11 cellular contexts compared by ENCODE assay signal in genomic region chr2:100106460-100106859, GRCh38. TPM values are rescaled to one million over a fixed set of nuclear protein-coding genes. Genes with fewer than 3 reads are reported as not detected.
DNase-seq lines count a peak whose midpoint lies in the region; ATAC-seq and TF ChIP-seq lines count a peak whose summit lies in the region.
"Had no signal": no experiment of that assay in that cellular context is flagged by ENCODE, and none has a peak within 500 bp of the region (broad histone marks: within the 10 kb centered on the region; RNA-seq: fewer than 3 reads in every experiment).

No MANE protein-coding gene starts in this region.

- H3K9ac ChIP-seq in ES-I3 (ENCODE audit: low read depth, low read length) = peak overlapping the region; percentile 53; the same call in 1 of the 2 replicates

- H3K4me1 ChIP-seq in ES-I3 (ENCODE audit: insufficient read depth, low read length) (peaks cover 11% of the 10 kb centered on the region), hepatocyte (ENCODE audit: insufficient read depth) (peaks cover 17% of the 10 kb centered on the region)
- H3K4me1 ChIP-seq: adrenal gland, Caco-2 had no signal

- H3K4me2 ChIP-seq in hepatocyte = peak overlapping the region; percentile 95

- ATAC-seq in GM21526 (IDR thresholded peaks at IDR 0.05; ENCODE audit: low FRiP score, unreplicated experiment) = no peak

- H4K20me1 ChIP-seq in hepatocyte (ENCODE audit: insufficient read depth, poor library complexity, severe bottlenecking) = no peaks in the 10 kb centered on the region

- TF ChIP-seq CTCF in hepatocyte (IDR thresholded peaks at IDR 0.05; ENCODE audit: poor library complexity) = no peak

- H3K36me3 ChIP-seq in ES-I3 (ENCODE audit: insufficient read depth, low read length) (no peaks in the 10 kb centered on the region), hepatocyte (replicated peaks; ENCODE audit: insufficient read depth, low read depth) (no peaks in the 10 kb centered on the region)
- H3K36me3 ChIP-seq: adrenal gland had no signal

- WGBS in hepatocyte (ENCODE audit: low lambda C conversion rate, missing lambda C conversion rate) = 29% methylated on average over 9 of the region's 9 CpGs

- no peaks in the 10 kb centered on the region for H3K79me2 ChIP-seq in hepatocyte

- peak overlapping the region; percentile 2 for H3K27ac ChIP-seq in hepatocyte
- H3K27ac ChIP-seq: adrenal gland had no signal

- H3K9me3 ChIP-seq in ES-I3 (ENCODE audit: control insufficient read depth, insufficient read depth, low read length) (no peaks in the 10 kb centered on the region), hepatocyte (ENCODE audit: low read depth) (no peaks in the 10 kb centered on the region)
- H3K9me3 ChIP-seq: adrenal gland, Caco-2 had no signal

- no peak overlapping the region for H3K4me3 ChIP-seq in hepatocyte
- H3K4me3 ChIP-seq: adrenal gland had no signal

- peak; percentile 39 for DNase-seq in NCI-H2227 treated with DMSO at 0.1 percent for 48 hours (lab: John Stamatoyannopoulos, UW)
- DNase-seq in hepatocyte (ENCODE audit: low spot score) = peak; percentile 13
- peak; percentile 19 for DNase-seq in putamen (ENCODE audit: low spot score)
- DNase-seq in SW 1271 (lab: John Stamatoyannopoulos, UW) = no peak
- DNase-seq in germinal center (ENCODE audit: low spot score) = no peak
- no peak for DNase-seq in NCI-H1694 treated with DMSO at 0.1 percent for 48 hours (lab: John Stamatoyannopoulos, UW)
- DNase-seq: Caco-2, NCI-H510A treated with DMSO at 0.1 percent for 48 hours had no signal

- H3K27me3 ChIP-seq in hepatocyte = peaks cover 29% of the 10 kb centered on the region
- H3K27me3 ChIP-seq: adrenal gland had no signal

- no peak overlapping the region for H2AFZ ChIP-seq in hepatocyte

- no peaks in the 10 kb centered on the region for H3K9me2 ChIP-seq in hepatocyte (replicated peaks; ENCODE audit: insufficient read depth)

RNA-seq across cellular contexts. Expression of gene AFF3, which starts 35.9 kb away (rescaled TPM):
- 5.2 and 7.3 TPM in 2 replicates for total RNA-seq in hepatocyte
- polyA plus RNA-seq in hepatocyte = 5.9 and 7.8 TPM in 2 replicates

Comparison
In these comparisons a context has a peak if more than half of its experiments do, and no peak if none do; other contexts are left out.
1. DNase-seq: peak in NCI-H2227 treated with DMSO at 0.1 percent for 48 hours (single experiment), hepatocyte (single experiment) and putamen (single experiment); none in SW 1271 (0 of 2), germinal center (single experiment) and NCI-H1694 treated with DMSO at 0.1 percent for 48 hours (single experiment).